In genomic region chr11:85628771-85629341, GRCh38 we compare ENCODE assay signal across 8 cellular contexts. TPM values are rescaled to one million over a fixed set of nuclear protein-coding genes. Genes with fewer than 3 reads are reported as not detected.
DNase-seq lines count a peak whose midpoint lies in the region; ATAC-seq and TF ChIP-seq lines count a peak whose summit lies in the region.

No MANE protein-coding gene starts in this region.

- H3K18ac ChIP-seq in H9 (ENCODE audit: insufficient read length, low read depth, low read length) (peak overlapping the region; percentile 18), mesenchymal stem cell (ENCODE audit: low read depth in 1 of 2, low read length in 2 of 2) (peak overlapping the region; percentile 57 to 62)

- TF ChIP-seq CTCF in GM12864 (IDR thresholded peaks at IDR 0.05; ENCODE audit: low read depth, low read length, missing control alignments) (no peak), H9 (conservative IDR thresholded peaks at IDR 0.05) (no peak), OCI-LY3 (IDR thresholded peaks at IDR 0.05; ENCODE audit: low read depth, low read length) (no peak), transverse colon (IDR thresholded peaks at IDR 0.05) (no peak)

- H3K4me3 ChIP-seq in GM12864 (ENCODE audit: low read depth, low read length) (peak overlapping the region; percentile 92), OCI-LY3 (ENCODE audit: low read length) (peak overlapping the region; percentile 87), mesenchymal stem cell (ENCODE audit: insufficient read depth in 1 of 2, low read depth in 1 of 2, low read length in 2 of 2) (peak overlapping the region; percentile 64 to 95), transverse colon (peak overlapping the region; percentile 31 to 87 (median 53))

- no peak overlapping the region for H2AK5ac ChIP-seq in H9 (ENCODE audit: insufficient read length, low read length)
- no peak overlapping the region for H2AK5ac ChIP-seq in mesenchymal stem cell (ENCODE audit: low read length, severe bottlenecking)

- H3K56ac ChIP-seq in H9 (ENCODE audit: insufficient read length, low read depth, low read length), result peak overlapping the region; percentile 93

- no peak overlapping the region for H4K8ac ChIP-seq in H9 (replicated peaks; ENCODE audit: insufficient read length, low read depth, low read length)
- no peak overlapping the region for H4K8ac ChIP-seq in mesenchymal stem cell (ENCODE audit: low read length)

- no peak for TF ChIP-seq EP300 in transverse colon (IDR thresholded peaks at IDR 0.05; ENCODE audit: low read depth)

- H3K14ac ChIP-seq in H9 (ENCODE audit: insufficient read depth, low read length) (no peak overlapping the region), mesenchymal stem cell (ENCODE audit: low read length in 2 of 2) (no peak overlapping the region)

- ATAC-seq in central memory CD8-positive, alpha-beta T cell (replicated peaks; ENCODE audit: extremely low read depth, poor library complexity, severe bottlenecking), result peak; percentile 2

- H3K9me3 ChIP-seq in H9 (ENCODE audit: control insufficient read depth, low read depth, low read length) (no peaks in the 10 kb centered on the region), OCI-LY3 (ENCODE audit: insufficient read depth, low read length) (no peaks in the 10 kb centered on the region), mesenchymal stem cell (ENCODE audit: control insufficient read depth, low read length) (no peaks in the 10 kb centered on the region), transverse colon (no peaks in the 10 kb centered on the region)

- H3K23ac ChIP-seq in H9 (ENCODE audit: insufficient read length, low read depth, low read length), result no peak overlapping the region
- H3K23ac ChIP-seq in mesenchymal stem cell (ENCODE audit: low read length in 2 of 2), result no peak overlapping the region

- H3K4me1 ChIP-seq in H9 (ENCODE audit: insufficient read depth, low read length) (no peaks in the 10 kb centered on the region), OCI-LY3 (ENCODE audit: low read length) (peaks cover 21% of the 10 kb centered on the region), mesenchymal stem cell (ENCODE audit: control insufficient read depth, insufficient read depth, low read depth, low read length) (no peaks in the 10 kb centered on the region), transverse colon (peaks cover 8 to 29% (median 10%) of the 10 kb centered on the region in 4 donors)

- no peaks in the 10 kb centered on the region for H3K79me1 ChIP-seq in H9 (ENCODE audit: insufficient read depth, low read depth, low read length, poor library complexity, severe bottlenecking)
- H3K79me1 ChIP-seq in mesenchymal stem cell (replicated peaks; ENCODE audit: low read length, poor library complexity, severe bottlenecking), result peaks cover 6% of the 10 kb centered on the region

- H3K4ac ChIP-seq in H9 (ENCODE audit: low read depth, low read length) (no peak overlapping the region), mesenchymal stem cell (ENCODE audit: low read depth in 1 of 2, low read length in 2 of 2) (peak overlapping the region in 1 of 2 experiments; percentile 80)

- DNase-seq in GM12864 (ENCODE audit: low read depth) (no peak), H9 (no peak), mesenchymal stem cell (no peak), transverse colon (no peak), 8988T (no peak), GM19240 (ENCODE audit: insufficient read length, low spot score) (no peak)
- DNase-seq in central memory CD8-positive, alpha-beta T cell (ENCODE audit: low spot score in 2 of 2), result no peak

- no peak overlapping the region for H3T11ph ChIP-seq in H9 (ENCODE audit: low read length)

- peak overlapping the region; percentile 90 to 98 (median 94) for H3K27ac Mint-ChIP-seq in H9
- H3K27ac Mint-ChIP-seq in central memory CD8-positive, alpha-beta T cell (ENCODE audit: low read depth), result peak overlapping the region; percentile 98

- peak overlapping the region; percentile 7 for H2AFZ ChIP-seq in H9 (ENCODE audit: low read length)
- H2AFZ ChIP-seq in OCI-LY3 (ENCODE audit: low read depth, low read length), result peak overlapping the region; percentile 85
- peak overlapping the region; percentile 69 for H2AFZ ChIP-seq in mesenchymal stem cell (ENCODE audit: low read depth, low read length)

- WGBS in H9 (ENCODE audit: extremely low coverage, insufficient read length, low lambda C conversion rate), result no CpG with 5 or more reads among the region's 13 CpGs
- WGBS in mesenchymal stem cell, result 2% methylated on average over 10 of the region's 13 CpGs
- WGBS in transverse colon (ENCODE audit: low coverage in 1 of 2), 2 donors, result 1% methylated on average over 13 of the region's 13 CpGs

- H3K36me3 Mint-ChIP-seq in H9 (ENCODE audit: insufficient read depth in 1 of 3, low read depth in 3 of 3), result peaks cover 13 to 27% (median 17%) of the 10 kb centered on the region in 3 experiments
- H3K36me3 Mint-ChIP-seq in central memory CD8-positive, alpha-beta T cell (ENCODE audit: insufficient read depth), result peaks cover 21% of the 10 kb centered on the region

- H2BK120ac ChIP-seq in H9 (ENCODE audit: low read depth, low read length, poor library complexity, severe bottlenecking) (no peak overlapping the region), mesenchymal stem cell (ENCODE audit: low read depth, low read length) (no peak overlapping the region)

- no peak overlapping the region for H2BK20ac ChIP-seq in H9 (ENCODE audit: low read depth, low read length, poor library complexity, severe bottlenecking)

- H3K4me2 ChIP-seq in H9 (ENCODE audit: insufficient read depth, insufficient read length, low read length) (peak overlapping the region; percentile 94), OCI-LY3 (ENCODE audit: low read length) (peak overlapping the region; percentile 83), mesenchymal stem cell (ENCODE audit: low read length, poor library complexity, severe bottlenecking) (peak overlapping the region; percentile 81)

- H3K23me2 ChIP-seq in H9 (ENCODE audit: insufficient read length, low read depth, low read length, poor library complexity, severe bottlenecking), result peaks cover 6% of the 10 kb centered on the region

- no peak overlapping the region for H2BK12ac ChIP-seq in H9 (ENCODE audit: insufficient read length, low read depth, low read length)
- no peak overlapping the region for H2BK12ac ChIP-seq in mesenchymal stem cell (ENCODE audit: low read length in 2 of 2)

- peak overlapping the region; percentile 91 for H4K5ac ChIP-seq in H9 (ENCODE audit: insufficient read length, low read depth, low read length)

- H3K36me3 ChIP-seq in OCI-LY3 (replicated peaks; ENCODE audit: low read depth, low read length) (peaks cover 15% of the 10 kb centered on the region), mesenchymal stem cell (ENCODE audit: control insufficient read depth in 1 of 2, insufficient read depth in 2 of 2, low read depth in 1 of 2, low read length in 2 of 2) (peaks cover 2 to 16% of the 10 kb centered on the region in 2 experiments), transverse colon (peaks cover 0 to 10% (median 0%) of the 10 kb centered on the region in 4 donors)

- H3K9ac ChIP-seq in H9 (ENCODE audit: extremely low read depth, insufficient read length, low read length) (peak overlapping the region; percentile 93), OCI-LY3 (ENCODE audit: low read length) (peak overlapping the region; percentile 77), mesenchymal stem cell (ENCODE audit: low read length) (peak overlapping the region; percentile 95)

- H4K91ac ChIP-seq in H9 (ENCODE audit: insufficient read length, low read depth, low read length) (no peak overlapping the region), mesenchymal stem cell (ENCODE audit: low read length) (no peak overlapping the region)

- H2BK15ac ChIP-seq in H9 (ENCODE audit: low read depth, low read length), result no peak overlapping the region
- no peak overlapping the region for H2BK15ac ChIP-seq in mesenchymal stem cell (ENCODE audit: low read depth, poor library complexity, severe bottlenecking)

- intact Hi-C loops in transverse colon (cut with DNase I; ENCODE audit: low total_unique reads), result loop anchor here (5.0 kb wide), 1 partner anchor 33 kb away; no protein-coding TSS in a partner anchor

- TF ChIP-seq POLR2A in transverse colon (IDR thresholded peaks at IDR 0.05), result no peak

- H3K27ac ChIP-seq in H9 (ENCODE audit: insufficient read length, low read depth, low read length) (peak overlapping the region; percentile 15), OCI-LY3 (ENCODE audit: low read length) (peak overlapping the region; percentile 15), mesenchymal stem cell (ENCODE audit: low read length, poor library complexity, severe bottlenecking) (peak overlapping the region; percentile 41), transverse colon (peak overlapping the region; percentile 91 to 96 (median 94))

- H3K27me3 Mint-ChIP-seq in H9 (ENCODE audit: low read depth), result no peaks in the 10 kb centered on the region
- no peaks in the 10 kb centered on the region for H3K27me3 Mint-ChIP-seq in central memory CD8-positive, alpha-beta T cell

- H3K9me3 Mint-ChIP-seq in H9, result no peaks in the 10 kb centered on the region
- H3K9me3 Mint-ChIP-seq in central memory CD8-positive, alpha-beta T cell, result no peaks in the 10 kb centered on the region

- H4K20me1 ChIP-seq in H9 (ENCODE audit: control insufficient read depth, insufficient read depth, insufficient read length), result no peaks in the 10 kb centered on the region
- no peaks in the 10 kb centered on the region for H4K20me1 ChIP-seq in OCI-LY3 (ENCODE audit: insufficient read depth, low read length)

- peak overlapping the region; percentile 91 to 97 for H3K4me3 Mint-ChIP-seq in H9
- peak overlapping the region; percentile 99 for H3K4me3 Mint-ChIP-seq in central memory CD8-positive, alpha-beta T cell

- H3K4me1 Mint-ChIP-seq in H9, result peaks cover 25 to 28% of the 10 kb centered on the region in 2 experiments
- peaks cover 33% of the 10 kb centered on the region for H3K4me1 Mint-ChIP-seq in central memory CD8-positive, alpha-beta T cell

- in situ Hi-C loops in transverse colon (cut with MboI; ENCODE audit: low pct_ligation_motif_present in 1 of 4, low pct_unique_long_range_greater_than_20kb in 1 of 4, low sequenced_read_pairs in 3 of 4), result no loop called here

- no peaks in the 10 kb centered on the region for H3K27me3 ChIP-seq in H9 (ENCODE audit: insufficient read depth, low read length)
- no peaks in the 10 kb centered on the region for H3K27me3 ChIP-seq in OCI-LY3 (ENCODE audit: low read depth, low read length)
- no peaks in the 10 kb centered on the region for H3K27me3 ChIP-seq in mesenchymal stem cell (ENCODE audit: control insufficient read depth in 1 of 2, insufficient read depth in 1 of 2, low read length in 2 of 2)
- H3K27me3 ChIP-seq in transverse colon, result no peaks in the 10 kb centered on the region

- peak overlapping the region; percentile 30 for H2BK5ac ChIP-seq in H9 (ENCODE audit: insufficient read length, low read length)
- no peak overlapping the region for H2BK5ac ChIP-seq in mesenchymal stem cell (ENCODE audit: low read depth, low read length, poor library complexity, severe bottlenecking)

- H3K79me2 ChIP-seq in H9 (ENCODE audit: insufficient read depth, low read length) (peaks cover 21% of the 10 kb centered on the region; the same call in 1 of the 2 replicates), OCI-LY3 (ENCODE audit: low read length) (peaks cover 38% of the 10 kb centered on the region)

RNA-seq across cellular contexts. Expression of gene TMEM126B, which starts 0.5 kb away (rescaled TPM):
- total RNA-seq in H9 (2021) (72.8 and 74.0 TPM in 2 replicates), transverse colon (10 to 100 TPM; 29.9 to 48.3 (median 42.6) TPM)
- 60.1 TPM for polyA plus RNA-seq in mesenchymal stem cell (2013, experiment 1 of 2)
- 59.6 TPM for polyA plus RNA-seq in mesenchymal stem cell (2013, experiment 2 of 2)

RNA-seq across cellular contexts. Expression of gene DLG2, which starts 1.7 kb away (rescaled TPM):
- total RNA-seq in H9 (2021), result 8.0 and 8.2 TPM in 2 replicates
- polyA plus RNA-seq in mesenchymal stem cell (2013, experiment 1 of 2), result 0.32 TPM
- 0.16 TPM for polyA plus RNA-seq in mesenchymal stem cell (2013, experiment 2 of 2)
- total RNA-seq in transverse colon, result 10 to 100 TPM in 1 of 4 donors, 1 to 10 TPM in 3; 1.9 to 28.3 (median 3.7) TPM

RNA-seq across cellular contexts. Expression of gene TMEM126A, which starts 18.9 kb away (rescaled TPM):
- 28.0 and 35.2 TPM in 2 replicates for total RNA-seq in H9 (2021)
- 65.7 TPM for polyA plus RNA-seq in mesenchymal stem cell (2013, experiment 1 of 2)
- 71.4 TPM for polyA plus RNA-seq in mesenchymal stem cell (2013, experiment 2 of 2)
- total RNA-seq in transverse colon, result 10 to 100 TPM in 2 of 4 donors, 1 to 10 TPM in 1, not detected in 1; 4.0 to 17.5 (median 11.3) TPM

RNA-seq across cellular contexts. Expression of gene CREBZF, which starts 36.1 kb away (rescaled TPM):
- total RNA-seq in H9 (2021), result 50.2 and 52.5 TPM in 2 replicates
- polyA plus RNA-seq in mesenchymal stem cell (2013, experiment 1 of 2), result 13.1 TPM
- polyA plus RNA-seq in mesenchymal stem cell (2013, experiment 2 of 2), result 13.7 TPM
- total RNA-seq in transverse colon, result 100 to 1,000 TPM in 1 of 4 donors, 10 to 100 TPM in 3; 55.3 to 147 (median 85.5) TPM

RNA-seq across cellular contexts. Expression of gene CCDC89, which starts 57.1 kb away (rescaled TPM):
- total RNA-seq in H9 (2021) (not detected in 2 replicates), transverse colon (1 to 10 TPM in 3 of 4 donors, under 1 TPM in 1; 1.00 to 9.6 (median 7.2) TPM)
- polyA plus RNA-seq in mesenchymal stem cell (2013, experiment 1 of 2), result 0.03 TPM
- 0.03 TPM for polyA plus RNA-seq in mesenchymal stem cell (2013, experiment 2 of 2)

Comparison
In these comparisons a context has a peak if more than half of its experiments do, and no peak if none do; other contexts are left out.
1. H2AFZ ChIP-seq: peak in every context shown above with its lines; median percentile 85 in OCI-LY3; 69 in mesenchymal stem cell; 7 in H9.
2. H3K27ac ChIP-seq: peak in every context shown above with its lines; median percentile 94 in transverse colon; 41 in mesenchymal stem cell; 15 in H9; 15 in OCI-LY3.